ENCODE assay signal across 23 cellular contexts in genomic region chr16:27917953-27918352, GRCh38.
"Had no signal": no experiment of that assay in that cellular context is flagged by ENCODE, and none has a peak within 500 bp of the region (broad histone marks: within the 10 kb centered on the region; RNA-seq: fewer than 3 reads in every experiment).

No MANE protein-coding gene starts in this region.

- FAIRE-seq: endometrium, islet of Langerhans, keratinocyte had no signal

- H3K9me3 ChIP-seq: colonic mucosa, esophagus squamous epithelium, gastrocnemius medialis, heart right ventricle, left lung, lower lobe of right lung, mucosa of descending colon had no signal

- ATAC-seq: effector memory CD8-positive, alpha-beta T cell; gastrocnemius medialis; heart right ventricle; left cardiac atrium; left lung; left ventricle myocardium superior; lower lobe of right lung; mucosa of descending colon had no signal

- H3K4me1 ChIP-seq: colonic mucosa, gastrocnemius medialis, heart right ventricle, left lung, lower lobe of right lung had no signal

- DNase-seq: colonic mucosa; cortex of kidney; effector CD8-positive, alpha-beta T cell; effector memory CD8-positive, alpha-beta T cell; endodermal cell; erythroblast; esophagus squamous epithelium; foreskin fibroblast; foreskin melanocyte; gastrocnemius medialis; glutamatergic neuron; heart right ventricle; hippocampal formation; left cardiac atrium; left lung; left ventricle myocardium superior; lower lobe of right lung; mesenchymal stem cell; mucosa of descending colon had no signal

- H3K27me3 ChIP-seq: colonic mucosa, gastrocnemius medialis had no signal

- H3K4me3 ChIP-seq: colonic mucosa, esophagus squamous epithelium, gastrocnemius medialis, heart right ventricle, left lung, lower lobe of right lung, mucosa of descending colon had no signal

- H3K36me3 ChIP-seq: colonic mucosa, esophagus squamous epithelium, gastrocnemius medialis, heart right ventricle, left lung, lower lobe of right lung had no signal

- H3K27ac ChIP-seq: colonic mucosa, epithelial cell of prostate, esophagus squamous epithelium, gastrocnemius medialis, heart right ventricle, left lung, lower lobe of right lung had no signal
